ENCODE assay signal across 16 cellular contexts in the genomic region with DNA sequence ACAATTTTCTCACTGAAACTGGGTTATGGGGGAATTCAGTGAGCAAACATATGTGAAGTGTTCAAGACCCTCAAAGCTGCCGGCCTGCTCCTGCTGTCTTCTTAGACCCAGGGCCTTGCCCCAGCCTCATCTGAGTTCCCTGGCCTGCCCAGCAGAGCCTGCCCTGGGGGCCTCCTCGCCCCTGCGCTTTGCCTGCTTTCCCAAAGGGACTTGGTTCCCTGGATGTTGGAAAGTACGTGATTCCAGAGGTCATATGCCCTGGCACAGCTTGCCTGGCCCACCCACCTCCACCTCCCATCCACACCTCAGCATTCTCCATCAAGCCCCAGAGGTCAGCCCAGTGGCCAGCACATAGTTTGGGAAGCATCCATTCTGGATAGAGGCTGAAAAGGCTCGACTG. TPM values are rescaled to one million over a fixed set of nuclear protein-coding genes. Genes with fewer than 3 reads are reported as not detected.
"Had no signal": no experiment of that assay in that cellular context is flagged by ENCODE, and none has a peak within 500 bp of the region (broad histone marks: within the 10 kb centered on the region; RNA-seq: fewer than 3 reads in every experiment).

No MANE protein-coding gene starts in this region.

- H3K27ac ChIP-seq: testis had no signal

- H3K4me3 ChIP-seq: right atrium auricular region, testis had no signal

- H3K4me3 Mint-ChIP-seq: activated CD8-positive, alpha-beta memory T cell treated with anti-CD3 and anti-CD28 coated beads, Interleukin-2, amount 10 ng/mL, durations not matched to agents 7 days and 5 days; activated naive CD8-positive, alpha-beta T cell treated with anti-CD3 and anti-CD28 coated beads for 36 hours; activated T-cell treated with anti-CD3 and anti-CD28 coated beads, Interleukin-2, amount 50 U/mL, for 24 hours had no signal

- H3K9me3 Mint-ChIP-seq: activated naive CD8-positive, alpha-beta T cell treated with anti-CD3 and anti-CD28 coated beads for 36 hours; activated T-cell treated with anti-CD3 and anti-CD28 coated beads, Interleukin-2, amount 50 U/mL, for 24 hours; naive B cell had no signal

- DNase-seq: activated CD4-positive, alpha-beta T cell treated with anti-CD3 and anti-CD28 coated beads, Interleukin-2, amount 50 U/mL, for 4 hours; activated CD8-positive, alpha-beta memory T cell treated with anti-CD3 and anti-CD28 coated beads, Interleukin-2, amount 10 ng/mL, durations not matched to agents 7 days and 5 days; activated gamma-delta T cell treated with Interleukin-2 at 50 U/mL for 16 hours; activated naive CD8-positive, alpha-beta T cell treated with anti-CD3 and anti-CD28 coated beads for 36 hours; activated T-cell treated with anti-CD3 and anti-CD28 coated beads, Interleukin-2, amount 50 U/mL, for 24 hours; naive B cell; stimulated activated CD4-positive, alpha-beta T cell treated with anti-CD3 and anti-CD28 coated beads, Interleukin-2, amount 100 ng/mL, for 24 hours; stimulated activated naive CD4-positive, alpha-beta T cell; T-helper 2 cell; testis had no signal

- H3K36me3 ChIP-seq: right atrium auricular region had no signal

- H3K27ac Mint-ChIP-seq: activated CD8-positive, alpha-beta memory T cell treated with anti-CD3 and anti-CD28 coated beads, Interleukin-2, amount 10 ng/mL, durations not matched to agents 7 days and 5 days; activated naive CD8-positive, alpha-beta T cell treated with anti-CD3 and anti-CD28 coated beads for 36 hours; activated T-cell treated with anti-CD3 and anti-CD28 coated beads, Interleukin-2, amount 50 U/mL, for 24 hours had no signal

- H3K27me3 ChIP-seq: right atrium auricular region, testis had no signal

- H3K36me3 Mint-ChIP-seq: activated CD8-positive, alpha-beta memory T cell treated with anti-CD3 and anti-CD28 coated beads, Interleukin-2, amount 10 ng/mL, durations not matched to agents 7 days and 5 days; activated naive CD8-positive, alpha-beta T cell treated with anti-CD3 and anti-CD28 coated beads for 36 hours; naive B cell had no signal

- FAIRE-seq: colon, endothelial cell of umbilical vein, frontal cortex, keratinocyte had no signal

- H3K27me3 Mint-ChIP-seq: activated naive CD8-positive, alpha-beta T cell treated with anti-CD3 and anti-CD28 coated beads for 36 hours had no signal

- H3K9me3 ChIP-seq: right atrium auricular region, testis had no signal

- ATAC-seq: activated CD8-positive, alpha-beta memory T cell treated with anti-CD3 and anti-CD28 coated beads, Interleukin-2, amount 10 ng/mL, durations not matched to agents 7 days and 5 days had no signal

RNA-seq across cellular contexts. Expression of a gene that starts 13.7 kb away (rescaled TPM):
- total RNA-seq: activated CD8-positive, alpha-beta memory T cell treated with anti-CD3 and anti-CD28 coated beads, Interleukin-2, amount 10 ng/mL, durations not matched to agents 7 days and 5 days; activated naive CD8-positive, alpha-beta T cell treated with anti-CD3 and anti-CD28 coated beads for 36 hours; endothelial cell of umbilical vein; fibroblast of lung; right atrium auricular region had no signal
- polyA plus RNA-seq: fibroblast of lung had no signal
